In genomic region chr3:14344351-14344750, GRCh38 we compare ENCODE assay signal across 25 cellular contexts.
"Had no signal": no experiment of that assay in that cellular context is flagged by ENCODE, and none has a peak within 500 bp of the region (broad histone marks: within the 10 kb centered on the region; RNA-seq: fewer than 3 reads in every experiment).

No MANE protein-coding gene starts in this region.

- H3K27me3 ChIP-seq: brain microvascular endothelial cell, colonic mucosa, suprapubic skin, transverse colon had no signal

- H3K27ac ChIP-seq: brain microvascular endothelial cell, colonic mucosa, suprapubic skin, transverse colon had no signal

- H3K27me3 Mint-ChIP-seq: activated CD8-positive, alpha-beta T cell treated with anti-CD3 and anti-CD28 coated beads for 36 hours; activated naive CD8-positive, alpha-beta T cell treated with anti-CD3 and anti-CD28 coated beads, Interleukin-2, amount 50 U/mL, for 24 hours; stimulated activated naive CD8-positive, alpha-beta T cell treated with anti-CD3 and anti-CD28 coated beads, Interleukin-15, amount 100 ng/mL, for 72 hours had no signal

- DNase-seq: activated B cell treated with CpG ODN at 0.5 μM for 24 hours; activated CD4-positive, alpha-beta T cell treated with anti-CD3 and anti-CD28 coated beads for 4 hours; activated CD8-positive, alpha-beta T cell treated with anti-CD3 and anti-CD28 coated beads for 36 hours; activated naive CD4-positive, alpha-beta T cell treated with Interleukin-2 at 50 U/mL for 16 hours; activated naive CD8-positive, alpha-beta T cell treated with anti-CD3 and anti-CD28 coated beads, Interleukin-2, amount 50 U/mL, for 24 hours; activated T-cell treated with anti-CD3 and anti-CD28 coated beads, Interleukin-2, amount 50 U/mL, for 1 hour; anterior cingulate cortex; brain microvascular endothelial cell; central memory CD4-positive, alpha-beta T cell; colonic mucosa; erythroblast; foreskin melanocyte; hypothalamus; kidney glomerular epithelial cell; left ventricle myocardium superior; natural killer cell; occipital lobe; stimulated activated CD4-positive, alpha-beta T cell treated with anti-CD3 and anti-CD28 coated beads, Interleukin-15, amount 100 ng/mL, for 24 hours; stimulated activated CD4-positive, alpha-beta T cell treated with anti-CD3 and anti-CD28 coated beads, Interleukin-2, amount 100 ng/mL, for 48 hours; stimulated activated naive CD8-positive, alpha-beta T cell treated with anti-CD3 and anti-CD28 coated beads, Interleukin-15, amount 100 ng/mL, for 72 hours; transverse colon had no signal

- H3K27ac Mint-ChIP-seq: activated B cell treated with CpG ODN at 0.5 μM for 24 hours; activated CD8-positive, alpha-beta T cell treated with anti-CD3 and anti-CD28 coated beads for 36 hours; activated naive CD8-positive, alpha-beta T cell treated with anti-CD3 and anti-CD28 coated beads, Interleukin-2, amount 50 U/mL, for 24 hours; activated T-helper 2 cell treated with anti-CD3 and anti-CD28 coated beads, Interferon-gamma antibody, Interleukin-2, Interleukin-4, amounts not matched to agents 10 μg/mL and 5 μg/mL and 100 μg/mL, durations not matched to agents 14 hours and 24 hours and 36 hours; memory B cell; progenitor cell of endocrine pancreas had no signal

- H3K4me3 ChIP-seq: colonic mucosa, suprapubic skin, transverse colon had no signal

- H3K36me3 Mint-ChIP-seq: memory B cell, natural killer cell had no signal

- H3K4me3 Mint-ChIP-seq: activated B cell treated with CpG ODN at 0.5 μM for 24 hours; activated CD8-positive, alpha-beta T cell treated with anti-CD3 and anti-CD28 coated beads for 36 hours; activated naive CD8-positive, alpha-beta T cell treated with anti-CD3 and anti-CD28 coated beads, Interleukin-2, amount 50 U/mL, for 24 hours; memory B cell; natural killer cell; stimulated activated naive CD8-positive, alpha-beta T cell treated with anti-CD3 and anti-CD28 coated beads, Interleukin-15, amount 100 ng/mL, for 72 hours had no signal

- H3K9me3 Mint-ChIP-seq: activated B cell treated with CpG ODN at 0.5 μM for 24 hours; activated CD8-positive, alpha-beta T cell treated with anti-CD3 and anti-CD28 coated beads for 36 hours; activated naive CD8-positive, alpha-beta T cell treated with anti-CD3 and anti-CD28 coated beads, Interleukin-2, amount 50 U/mL, for 24 hours; activated T-helper 2 cell treated with anti-CD3 and anti-CD28 coated beads, Interferon-gamma antibody, Interleukin-2, Interleukin-4, amounts not matched to agents 10 μg/mL and 5 μg/mL and 100 μg/mL, durations not matched to agents 14 hours and 24 hours and 36 hours; memory B cell; natural killer cell; stimulated activated naive CD8-positive, alpha-beta T cell treated with anti-CD3 and anti-CD28 coated beads, Interleukin-15, amount 100 ng/mL, for 72 hours had no signal

- H3K36me3 ChIP-seq: brain microvascular endothelial cell, colonic mucosa, suprapubic skin, transverse colon had no signal

- H3K4me1 ChIP-seq: colonic mucosa, suprapubic skin, transverse colon had no signal

- ATAC-seq: activated CD8-positive, alpha-beta T cell treated with anti-CD3 and anti-CD28 coated beads for 36 hours; activated naive CD8-positive, alpha-beta T cell treated with anti-CD3 and anti-CD28 coated beads, Interleukin-2, amount 50 U/mL, for 24 hours; left ventricle myocardium superior; natural killer cell; stimulated activated naive CD8-positive, alpha-beta T cell treated with anti-CD3 and anti-CD28 coated beads, Interleukin-15, amount 100 ng/mL, for 72 hours had no signal

- H3K9me3 ChIP-seq: colonic mucosa, suprapubic skin, transverse colon had no signal

- H3K4me1 Mint-ChIP-seq: activated B cell treated with CpG ODN at 0.5 μM for 24 hours; activated naive CD8-positive, alpha-beta T cell treated with anti-CD3 and anti-CD28 coated beads, Interleukin-2, amount 50 U/mL, for 24 hours; natural killer cell; stimulated activated naive CD8-positive, alpha-beta T cell treated with anti-CD3 and anti-CD28 coated beads, Interleukin-15, amount 100 ng/mL, for 72 hours had no signal
